Comparison of ENCODE assay signal across 22 cellular contexts in genomic region chr14:33127531-33127930, GRCh38.
DNase-seq lines count a peak whose midpoint lies in the region; ATAC-seq, FAIRE-seq and TF ChIP-seq lines count a peak whose summit lies in the region.
"Had no signal": no experiment of that assay in that cellular context is flagged by ENCODE, and none has a peak within 500 bp of the region (broad histone marks: within the 10 kb centered on the region; RNA-seq: fewer than 3 reads in every experiment).

No MANE protein-coding gene starts in this region.

- no peak for TF ChIP-seq POLR2A in GM12891 (IDR thresholded peaks at IDR 0.05; ENCODE audit: low read depth, low read length)

- H3K27me3 ChIP-seq in mesendoderm (ENCODE audit: insufficient read depth, low read length, poor library complexity): no peaks in the 10 kb centered on the region
- H3K27me3 ChIP-seq: esophagus muscularis mucosa, thyroid gland had no signal

- no peak overlapping the region for H2BK5ac ChIP-seq in mesendoderm (ENCODE audit: low read length)

- no peak for ATAC-seq in GM21619 (IDR thresholded peaks at IDR 0.05; ENCODE audit: unreplicated experiment)
- ATAC-seq: CD8-positive, alpha-beta T cell; HCT116; stimulated activated naive CD8-positive, alpha-beta T cell treated with anti-CD3 and anti-CD28 coated beads, Interleukin-15, Interleukin-2, amounts not matched to agents 100 U/mL and 50 U/mL, for 24 hours; T-cell had no signal

- H3K79me2 ChIP-seq in mesendoderm (ENCODE audit: control insufficient read depth, insufficient read depth, low read length): no peaks in the 10 kb centered on the region

- H3K56ac ChIP-seq in mesendoderm (ENCODE audit: low read length): no peak overlapping the region

- no peak overlapping the region for H3K18ac ChIP-seq in mesendoderm (ENCODE audit: low read length)

- H3K36me3 ChIP-seq in mesendoderm (ENCODE audit: control insufficient read depth, insufficient read depth, low read length): no peaks in the 10 kb centered on the region
- H3K36me3 ChIP-seq: esophagus muscularis mucosa, thyroid gland had no signal

- no peak overlapping the region for H3K27ac ChIP-seq in mesendoderm (ENCODE audit: low read depth, low read length)
- H3K27ac ChIP-seq: esophagus muscularis mucosa, thyroid gland had no signal

- H3K4me1 ChIP-seq in mesendoderm (ENCODE audit: control insufficient read depth, low read depth, low read length): no peaks in the 10 kb centered on the region
- H3K4me1 ChIP-seq: esophagus muscularis mucosa, thyroid gland had no signal

- H2AK5ac ChIP-seq in mesendoderm (ENCODE audit: low read length): no peak overlapping the region

- H3K4me3 ChIP-seq in mesendoderm (ENCODE audit: low read length): no peak overlapping the region
- H3K4me3 ChIP-seq: esophagus muscularis mucosa, thyroid gland had no signal

- H2BK15ac ChIP-seq in mesendoderm (replicated peaks; ENCODE audit: low read depth): no peak overlapping the region

- no peak overlapping the region for H4K8ac ChIP-seq in mesendoderm (ENCODE audit: low read depth, low read length)

- H2BK120ac ChIP-seq in mesendoderm (ENCODE audit: low read depth, low read length): no peak overlapping the region

- no peak overlapping the region for H3K4me2 ChIP-seq in mesendoderm (ENCODE audit: low read length)

- H3K4ac ChIP-seq in mesendoderm (ENCODE audit: low read depth, low read length): no peak overlapping the region

- DNase-seq in EH (ENCODE audit: low read depth): peak; percentile 5
- peak; percentile 13 for DNase-seq in NCI-H69 (lab: John Stamatoyannopoulos, UW)
- peak; percentile 22 to 60 for DNase-seq in dermis microvascular lymphatic vessel endothelial cell (ENCODE audit: low read depth in 2 of 2)
- peak; percentile 3 for DNase-seq in mesendoderm
- no peak for DNase-seq in activated CD8-positive, alpha-beta memory T cell treated with anti-CD3 and anti-CD28 coated beads for 24 hours
- no peak for DNase-seq in GM12891 (ENCODE audit: insufficient read length, low spot score)
- no peak for DNase-seq in activated gamma-delta T cell treated with Interleukin-2 at 50 U/mL for 16 hours
- DNase-seq: activated CD4-positive, alpha-beta T cell treated with anti-CD3 and anti-CD28 coated beads, Interleukin-2, amount 10 ng/mL, durations not matched to agents 24 days and 14 days; activated effector memory CD4-positive, alpha-beta T cell treated with Interleukin-2 at 50 U/mL for 16 hours; caudate nucleus; CD8-positive, alpha-beta T cell; DMS79; NCI-H1417; NCI-H748 treated with DMSO at 0.1 percent for 48 hours; SHP77 treated with DMSO at 0.1 percent for 48 hours; stimulated activated CD4-positive, alpha-beta T cell treated with anti-CD3 and anti-CD28 coated beads, Interleukin-4, amount 100 ng/mL, for 1 hour; stimulated activated naive CD8-positive, alpha-beta T cell treated with anti-CD3 and anti-CD28 coated beads, Interleukin-15, Interleukin-2, amounts not matched to agents 100 U/mL and 50 U/mL, for 24 hours; T-cell; thyroid gland had no signal

- H3K23ac ChIP-seq in mesendoderm (ENCODE audit: low read length): no peak overlapping the region

- H4K5ac ChIP-seq in mesendoderm (ENCODE audit: low read length): no peak overlapping the region

- WGBS in mesendoderm (ENCODE audit: extremely low coverage, insufficient coverage, low lambda C conversion rate): no CpG with 5 or more reads among the region's 1 CpG

- no peaks in the 10 kb centered on the region for H3K79me1 ChIP-seq in mesendoderm (ENCODE audit: low read length)

- H3K9ac ChIP-seq in mesendoderm (ENCODE audit: low read length): no peak overlapping the region

- FAIRE-seq in GM12891 (lab: Jason Lieb, UNC): no peak

TF ChIP-seq in GM12891, 5 proteins besides CTCF, POLR2A, EP300 and RAD21:
- TF ChIP-seq SPI1 (IDR thresholded peaks at IDR 0.05; ENCODE audit: low read depth, low read length) (no peak), TAF1 (IDR thresholded peaks at IDR 0.05; ENCODE audit: low read depth, low read length) (no peak), POU2F2 (IDR thresholded peaks at IDR 0.05; ENCODE audit: low read depth, low read length) (no peak), POLR2AphosphoS5 (IDR thresholded peaks at IDR 0.05; ENCODE audit: low read depth, low read length) (no peak), PAX5 (IDR thresholded peaks at IDR 0.05; ENCODE audit: insufficient read depth, low read length, severe bottlenecking) (no peak)

Comparison
In these comparisons a context has a peak if more than half of its experiments do, and no peak if none do; other contexts are left out.
1. DNase-seq: peak in EH (single experiment), NCI-H69 (single experiment), dermis microvascular lymphatic vessel endothelial cell (2 of 2) and mesendoderm (single experiment); none in activated CD8-positive, alpha-beta memory T cell treated with anti-CD3 and anti-CD28 coated beads for 24 hours (single experiment), GM12891 (single experiment) and activated gamma-delta T cell treated with Interleukin-2 at 50 U/mL for 16 hours (single experiment).